In genomic region chr2:143282684-143283083, GRCh38 we compare ENCODE assay signal across 1 cellular context.
TF ChIP-seq lines count a peak whose summit lies in the region.

No MANE protein-coding gene starts in this region.

TF ChIP-seq in GM12878, 131 proteins besides CTCF, POLR2A, EP300 and RAD21 (continued from another document):
- TF ChIP-seq ZNF592 (IDR thresholded peaks at IDR 0.05): no peak
- TF ChIP-seq MTA3 (IDR thresholded peaks at IDR 0.05; ENCODE audit: borderline replicate concordance, low read length): no peak
- TF ChIP-seq ATF2 (IDR thresholded peaks at IDR 0.05; ENCODE audit: low read length): no peak
- no peak for TF ChIP-seq NR2C2 (IDR thresholded peaks at IDR 0.05; ENCODE audit: borderline replicate concordance, control insufficient read depth, insufficient read length, low read depth)
- TF ChIP-seq CEBPB (IDR thresholded peaks at IDR 0.05; ENCODE audit: borderline replicate concordance in 1 of 2, low read depth in 2 of 2, low read length in 2 of 2): no peak
